9 cellular contexts compared by ENCODE assay signal in the genomic region with DNA sequence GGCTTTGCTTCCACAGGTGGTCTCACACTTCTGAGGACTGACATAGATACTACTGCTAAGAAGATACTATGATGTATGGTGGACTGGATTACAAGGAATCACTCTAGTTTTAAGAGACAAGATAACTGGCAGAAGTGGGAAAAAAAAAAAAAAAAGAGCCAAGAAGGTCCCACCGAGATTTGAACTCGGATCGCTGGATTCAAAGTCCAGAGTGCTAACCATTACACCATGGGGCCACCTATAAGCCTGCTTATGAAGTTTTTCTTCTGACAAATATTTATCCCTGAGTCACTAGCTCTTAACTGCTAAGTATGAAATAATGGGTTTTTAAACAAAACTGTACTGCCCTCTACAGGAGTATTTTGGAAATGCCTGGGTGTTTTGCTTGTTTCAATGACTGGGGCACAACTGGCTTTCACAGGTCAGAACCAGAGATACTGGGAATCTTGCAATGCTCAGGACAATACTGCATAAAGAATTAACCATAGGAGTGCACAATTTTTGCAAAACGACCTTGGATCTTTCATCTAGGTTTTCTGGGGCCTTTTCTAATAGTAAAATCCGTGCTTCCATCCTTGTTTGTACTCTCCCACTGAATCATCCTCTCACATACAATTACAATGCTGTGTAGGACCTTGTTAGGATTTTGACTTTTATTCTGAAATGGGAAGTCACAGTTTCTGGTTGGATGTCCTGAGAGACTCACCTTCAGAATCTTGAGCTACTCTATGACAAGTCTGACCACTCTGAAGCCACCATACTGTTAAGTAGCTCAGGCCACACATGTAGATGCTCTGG.
A peak's percentile ranks its signal among the peaks of the same experiment; 100 is the strongest.
DNase-seq lines count a peak whose midpoint lies in the region; ATAC-seq and TF ChIP-seq lines count a peak whose summit lies in the region.
"Had no signal": no experiment of that assay in that cellular context is flagged by ENCODE, and none has a peak within 500 bp of the region (broad histone marks: within the 10 kb centered on the region; RNA-seq: fewer than 3 reads in every experiment).

No MANE protein-coding gene starts in this region.

- peaks cover 0 to 6% of the 10 kb centered on the region in 2 donors for H3K36me3 Mint-ChIP-seq in activated naive CD4-positive, alpha-beta T cell treated with anti-CD3 and anti-CD28 coated beads, Interleukin-2, amount 50 U/mL, for 72 hours

- peak; percentile 69 to 82 (median 80) for TF ChIP-seq CTCF in heart left ventricle (IDR thresholded peaks at IDR 0.05)

- no peaks in the 10 kb centered on the region for H3K9me3 ChIP-seq in heart left ventricle

- peaks cover 0 to 32% (median 0%) of the 10 kb centered on the region in 9 donors for H3K27me3 ChIP-seq in heart left ventricle

- peak overlapping the region; percentile 87 to 92 for H3K27ac Mint-ChIP-seq in activated naive CD4-positive, alpha-beta T cell treated with anti-CD3 and anti-CD28 coated beads, Interleukin-2, amount 50 U/mL, for 72 hours

- no peaks in the 10 kb centered on the region for H3K36me3 ChIP-seq in heart left ventricle

- 3 to 9% (median 4%) methylated on average over 5 of the region's 5 CpGs for WGBS in heart left ventricle, 4 donors

- intact Hi-C loops in heart left ventricle (cut with DNase I), result loop anchor here in 1 of 10 donors (2.0 kb wide), 1 partner anchor 607 kb away; no protein-coding TSS in a partner anchor

- H3K4me3 ChIP-seq in heart left ventricle, result no peak overlapping the region

- ATAC-seq in GM21529 (IDR thresholded peaks at IDR 0.05; ENCODE audit: unreplicated experiment), result peak; percentile 38
- peak; percentile 71 to 72 for ATAC-seq in activated naive CD4-positive, alpha-beta T cell treated with anti-CD3 and anti-CD28 coated beads, Interleukin-2, amount 50 U/mL, for 72 hours
- ATAC-seq in heart left ventricle, result peak; percentile 54 to 80 (median 65)
- ATAC-seq in HG02852 (IDR thresholded peaks at IDR 0.05; ENCODE audit: unreplicated experiment), result no peak

- TF ChIP-seq POLR2A in heart left ventricle (IDR thresholded peaks at IDR 0.05), result no peak

- H3K4me1 ChIP-seq in heart left ventricle, result peaks cover 0 to 22% (median 5%) of the 10 kb centered on the region in 12 donors

- DNase-seq in DMS53 treated with DMSO at 0.1 percent for 48 hours (lab: John Stamatoyannopoulos, UW; ENCODE audit: unreplicated experiment), result peak; percentile 81
- peak; percentile 92 for DNase-seq in LHCN-M2 (ENCODE audit: low read depth)
- peak; percentile 99 for DNase-seq in OCI-M2 (lab: John Stamatoyannopoulos, UW; ENCODE audit: unreplicated experiment)
- DNase-seq in activated naive CD4-positive, alpha-beta T cell treated with anti-CD3 and anti-CD28 coated beads, Interleukin-2, amount 50 U/mL, for 72 hours (ENCODE audit: low spot score in 2 of 2), result peak in 1 of 2 donors; percentile 85
- peak in 2 of 5 donors; percentile 42 to 51 for DNase-seq in heart left ventricle
- DNase-seq in renal cortical epithelial cell (ENCODE audit: low read depth), result peak; percentile 94

- H3K27ac ChIP-seq in heart left ventricle, result no peak overlapping the region
- H3K27ac ChIP-seq: epithelial cell of prostate had no signal

- no peaks in the 10 kb centered on the region for H3K9me3 Mint-ChIP-seq in activated naive CD4-positive, alpha-beta T cell treated with anti-CD3 and anti-CD28 coated beads, Interleukin-2, amount 50 U/mL, for 72 hours
